13 cellular contexts compared by ENCODE assay signal in genomic region chr5:92838253-92838652, GRCh38.
DNase-seq lines count a peak whose midpoint lies in the region; ATAC-seq and TF ChIP-seq lines count a peak whose summit lies in the region.
"Had no signal": no experiment of that assay in that cellular context is flagged by ENCODE, and none has a peak within 500 bp of the region (broad histone marks: within the 10 kb centered on the region; RNA-seq: fewer than 3 reads in every experiment).

No MANE protein-coding gene starts in this region.

- no peak overlapping the region for H2AFZ ChIP-seq in MM.1S (ENCODE audit: low read length)
- H2AFZ ChIP-seq in neural progenitor cell (replicated peaks) = no peak overlapping the region
- H2AFZ ChIP-seq: parathyroid adenoma had no signal

- no peak overlapping the region for H3K4me3 Mint-ChIP-seq in neural progenitor cell
- no peak overlapping the region for H3K4me3 Mint-ChIP-seq in stimulated activated naive B cell treated with anti-CD40 and anti-IgM and Interleukin-4, amounts not matched to agents 10 μg/mL and 1 μg/mL and 100 μg/mL, for 72 hours
- H3K4me3 Mint-ChIP-seq: activated B cell treated with CpG ODN at 0.5 μM for 24 hours had no signal

- H3K9me2 ChIP-seq in MM.1S (replicated peaks; ENCODE audit: insufficient read depth, low read length) = no peaks in the 10 kb centered on the region

- H3K27me3 ChIP-seq in MM.1S (replicated peaks; ENCODE audit: insufficient read depth, low read length) (no peaks in the 10 kb centered on the region), neural progenitor cell (no peaks in the 10 kb centered on the region)

- no peak overlapping the region for H3K4me2 ChIP-seq in MM.1S (ENCODE audit: low read depth, low read length)
- no peak overlapping the region for H3K4me2 ChIP-seq in neural progenitor cell

- H3K27ac ChIP-seq in MM.1S (ENCODE audit: low read length) = no peak overlapping the region
- no peak overlapping the region for H3K27ac ChIP-seq in neural progenitor cell
- H3K27ac ChIP-seq: parathyroid adenoma had no signal

- H4K20me1 ChIP-seq in MM.1S (ENCODE audit: insufficient read depth, low read length) (no peaks in the 10 kb centered on the region), neural progenitor cell (ENCODE audit: low read depth) (no peaks in the 10 kb centered on the region)

- H3K4me1 Mint-ChIP-seq in neural progenitor cell = peaks cover 5% of the 10 kb centered on the region
- H3K4me1 Mint-ChIP-seq in stimulated activated naive B cell treated with anti-CD40 and anti-IgM and Interleukin-4, amounts not matched to agents 10 μg/mL and 1 μg/mL and 100 μg/mL, for 72 hours = no peaks in the 10 kb centered on the region
- H3K4me1 Mint-ChIP-seq: activated B cell treated with CpG ODN at 0.5 μM for 24 hours had no signal

- TF ChIP-seq CTCF in MM.1S (IDR thresholded peaks at IDR 0.05; ENCODE audit: low read length) = peak; percentile 30
- no peak for TF ChIP-seq CTCF in cardiac fibroblast (IDR thresholded peaks at IDR 0.05; ENCODE audit: low read depth, low read length)
- peak; percentile 35 for TF ChIP-seq CTCF in neural progenitor cell (IDR thresholded peaks at IDR 0.05)

- peaks cover 2% of the 10 kb centered on the region for H3K27me3 Mint-ChIP-seq in neural progenitor cell (ENCODE audit: insufficient read depth, low read depth)
- H3K27me3 Mint-ChIP-seq in stimulated activated naive B cell treated with anti-CD40 and anti-IgM and Interleukin-4, amounts not matched to agents 10 μg/mL and 1 μg/mL and 100 μg/mL, for 72 hours = no peaks in the 10 kb centered on the region
- H3K27me3 Mint-ChIP-seq: activated B cell treated with CpG ODN at 0.5 μM for 24 hours had no signal

- DNase-seq in NCI-H82 (lab: John Stamatoyannopoulos, UW) = peak; percentile 28
- no peak for DNase-seq in NCI-H82 treated with DMSO at 0.1 percent for 48 hours (lab: John Stamatoyannopoulos, UW; ENCODE audit: unreplicated experiment)
- DNase-seq in MM.1S = peak; percentile 25
- DNase-seq in cardiac fibroblast (ENCODE audit: low read depth in 2 of 2) = peak; percentile 12 to 21
- peak; percentile 34 for DNase-seq in neural progenitor cell (ENCODE audit: low spot score)
- no peak for DNase-seq in stimulated activated naive B cell treated with anti-CD40 and anti-IgM and Interleukin-4, amounts not matched to agents 10 μg/mL and 1 μg/mL and 100 μg/mL, for 72 hours
- no peak for DNase-seq in HK-2 (ENCODE audit: unreplicated experiment)
- DNase-seq: activated B cell treated with CpG ODN at 0.5 μM for 24 hours; foreskin melanocyte; Right ventricle myocardium superior; stimulated activated CD4-positive, alpha-beta T cell treated with anti-CD3 and anti-CD28 coated beads, Interleukin-4, amount 100 ng/mL, for 1 hour had no signal

- H3K79me2 ChIP-seq in MM.1S (ENCODE audit: low read length) (no peaks in the 10 kb centered on the region), neural progenitor cell (ENCODE audit: low read depth) (no peaks in the 10 kb centered on the region)
- H3K79me2 ChIP-seq: parathyroid adenoma had no signal

- H3K9ac ChIP-seq in MM.1S (ENCODE audit: low read length) (no peak overlapping the region), neural progenitor cell (no peak overlapping the region)
- H3K9ac ChIP-seq: parathyroid adenoma had no signal

- H3K36me3 ChIP-seq in MM.1S (replicated peaks; ENCODE audit: insufficient read depth, low read length) = no peaks in the 10 kb centered on the region
- no peaks in the 10 kb centered on the region for H3K36me3 ChIP-seq in neural progenitor cell

- H3K36me3 Mint-ChIP-seq in neural progenitor cell = peaks cover 2% of the 10 kb centered on the region
- H3K36me3 Mint-ChIP-seq in stimulated activated naive B cell treated with anti-CD40 and anti-IgM and Interleukin-4, amounts not matched to agents 10 μg/mL and 1 μg/mL and 100 μg/mL, for 72 hours = no peaks in the 10 kb centered on the region

- no peak for ATAC-seq in stimulated activated naive B cell treated with anti-CD40 and anti-IgM and Interleukin-4, amounts not matched to agents 10 μg/mL and 1 μg/mL and 100 μg/mL, for 72 hours (replicated peaks)
- no peak for ATAC-seq in GM19351 (IDR thresholded peaks at IDR 0.05; ENCODE audit: unreplicated experiment)

- peaks cover 20% of the 10 kb centered on the region for H3K9me3 Mint-ChIP-seq in neural progenitor cell
- peaks cover 4 to 8% of the 10 kb centered on the region in 2 donors for H3K9me3 Mint-ChIP-seq in stimulated activated naive B cell treated with anti-CD40 and anti-IgM and Interleukin-4, amounts not matched to agents 10 μg/mL and 1 μg/mL and 100 μg/mL, for 72 hours
- H3K9me3 Mint-ChIP-seq: activated B cell treated with CpG ODN at 0.5 μM for 24 hours had no signal

- H3K9me3 ChIP-seq in MM.1S (replicated peaks; ENCODE audit: insufficient read depth, low read length) (no peaks in the 10 kb centered on the region), neural progenitor cell (ENCODE audit: low read depth) (no peaks in the 10 kb centered on the region)

- H3K4me3 ChIP-seq in MM.1S (ENCODE audit: low read length) = no peak overlapping the region
- H3K4me3 ChIP-seq in cardiac fibroblast (replicated peaks in 1 of 2; ENCODE audit: low read depth in 2 of 2, low read length in 2 of 2) = no peak overlapping the region
- no peak overlapping the region for H3K4me3 ChIP-seq in neural progenitor cell

- no peak overlapping the region for H3K27ac Mint-ChIP-seq in neural progenitor cell
- H3K27ac Mint-ChIP-seq in stimulated activated naive B cell treated with anti-CD40 and anti-IgM and Interleukin-4, amounts not matched to agents 10 μg/mL and 1 μg/mL and 100 μg/mL, for 72 hours = no peak overlapping the region
- H3K27ac Mint-ChIP-seq: activated B cell treated with CpG ODN at 0.5 μM for 24 hours had no signal

- H3K4me1 ChIP-seq in MM.1S (ENCODE audit: low read length) (no peaks in the 10 kb centered on the region), neural progenitor cell (peaks cover 5% of the 10 kb centered on the region)
- H3K4me1 ChIP-seq: parathyroid adenoma had no signal

- H3F3A ChIP-seq in MM.1S (ENCODE audit: insufficient read depth, low read length) (no peaks in the 10 kb centered on the region), neural progenitor cell (ENCODE audit: low read depth) (peaks cover 2% of the 10 kb centered on the region)

Comparison
In these comparisons a context has a peak if more than half of its experiments do, and no peak if none do; other contexts are left out.
1. DNase-seq: peak in NCI-H82 (single experiment), MM.1S (single experiment), cardiac fibroblast (2 of 2) and neural progenitor cell (single experiment); none in NCI-H82 treated with DMSO at 0.1 percent for 48 hours (single experiment), stimulated activated naive B cell treated with anti-CD40 and anti-IgM and Interleukin-4, amounts not matched to agents 10 μg/mL and 1 μg/mL and 100 μg/mL, for 72 hours (single experiment) and HK-2 (single experiment).